Comparison of ENCODE assay signal across 11 cellular contexts in genomic region chr12:26338574-26339572, GRCh38.
DNase-seq lines count a peak whose midpoint lies in the region; ATAC-seq, FAIRE-seq and TF ChIP-seq lines count a peak whose summit lies in the region.
"Had no signal": no experiment of that assay in that cellular context is flagged by ENCODE, and none has a peak within 500 bp of the region (broad histone marks: within the 10 kb centered on the region; RNA-seq: fewer than 3 reads in every experiment).

No MANE protein-coding gene starts in this region.

- WGBS in HUES64: 95% methylated on average over 9 of the region's 11 CpGs
- 6% methylated on average over 9 of the region's 11 CpGs for WGBS in K562 (ENCODE audit: insufficient coverage, low coverage, missing lambda C conversion rate)

- no peak for TF ChIP-seq RAD21 in K562 (CRISPR knock-in tag; conservative IDR thresholded peaks at IDR 0.05 in 1 of 2, IDR thresholded peaks at IDR 0.05 in 1 of 2)

- H4K20me1 ChIP-seq in K562 (replicated peaks; ENCODE audit: control insufficient read depth, insufficient read depth, low read length): no peaks in the 10 kb centered on the region

- CTCF ChIA-PET in K562 (lab: Yijun Ruan, JAX; ENCODE audit: low intra/inter-chr PET ratio): no interaction called here

- TF ChIP-seq EP300 in K562 (IDR thresholded peaks at IDR 0.05; ENCODE audit: low read length): no peak

- POLR2A ChIA-PET in K562 (lab: Yijun Ruan, JAX): interaction anchor here (0.6 to 0.9 kb wide), 2 partner anchors 14 to 19 kb away, joined by 3 read pairs; no protein-coding TSS in a partner anchor

- BruUV-seq in K562 (replicated peaks; lab: Mats Ljungman, UMichigan): no TSS peak

- no peak overlapping the region for H3K4me3 ChIP-seq in HUES64 (ENCODE audit: low read length)
- H3K4me3 ChIP-seq in K562: no peak overlapping the region
- H3K4me3 ChIP-seq: breast epithelium had no signal

- intact Hi-C loops in K562 (cut with micrococcal nuclease): no loop called here

- H3K27ac ChIP-seq in HUES64 (ENCODE audit: low read depth, low read length): peak overlapping the region; percentile 26; the same call in 1 of the 2 replicates
- no peak overlapping the region for H3K27ac ChIP-seq in K562 (ENCODE audit: extremely low read depth, low read depth, low read length)
- H3K27ac ChIP-seq in substantia nigra (ENCODE audit: low read depth, low read length, poor library complexity, severe bottlenecking): peak overlapping the region; percentile 85
- H3K27ac ChIP-seq: breast epithelium had no signal

- no peak for DNase-seq in K562 (ENCODE audit: extremely low read depth in 1 of 4, low spot score in 3 of 4)
- peak; percentile 80 for DNase-seq in islet precursor cell
- DNase-seq in substantia nigra (lab: John Stamatoyannopoulos, UW): peak in 43 of 49 donors; percentile 20 to 82 (median 61)
- no peak for DNase-seq in GDM1 (lab: John Stamatoyannopoulos, UW)
- no peak for DNase-seq in OCI-M1 (lab: John Stamatoyannopoulos, UW)
- no peak for DNase-seq in stimulated activated CD4-positive, alpha-beta T cell treated with anti-CD3 and anti-CD28 coated beads, Interleukin-1b, Interleukin-23, amount 100 ng/mL, for 48 hours
- DNase-seq: NCI-H345, SW 1271 had no signal

- FAIRE-seq in K562 (lab: Jason Lieb, UNC): no peak

- TF ChIP-seq POLR2A in K562 (conservative IDR thresholded peaks at IDR 0.05): no peak

- in situ Hi-C loops in K562 (cut with MboI): no loop called here

- no peaks in the 10 kb centered on the region for H3K36me3 ChIP-seq in HUES64 (ENCODE audit: insufficient read depth, low read length)
- H3K36me3 ChIP-seq in K562 (ENCODE audit: control insufficient read depth, insufficient read depth, low read length): no peaks in the 10 kb centered on the region
- H3K36me3 ChIP-seq: breast epithelium had no signal

- no peak for ATAC-seq in K562
- no peak for ATAC-seq in GM19467 (IDR thresholded peaks at IDR 0.05; ENCODE audit: unreplicated experiment)

- peaks cover 9% of the 10 kb centered on the region; the same call in 1 of the 2 replicates for H3K4me1 ChIP-seq in HUES64 (ENCODE audit: insufficient read depth, low read length)
- no peaks in the 10 kb centered on the region; a peak in 1 of 5 replicates for H3K4me1 ChIP-seq in K562 (replicated peaks in 1 of 2; ENCODE audit: control insufficient read depth in 2 of 2, insufficient read depth in 2 of 2, low read length in 2 of 2)
- H3K4me1 ChIP-seq: breast epithelium had no signal

- no peak overlapping the region for H2AFZ ChIP-seq in K562 (ENCODE audit: low read depth, low read length)

- no peak overlapping the region for H3K4me2 ChIP-seq in K562 (ENCODE audit: insufficient read depth, low read length)

- no peak for TF ChIP-seq CTCF in K562 (IDR thresholded peaks at IDR 0.05 in 2 of 3, conservative IDR thresholded peaks at IDR 0.05 in 1 of 3; ENCODE audit: insufficient read depth in 2 of 3, low read depth in 1 of 3, low read length in 3 of 3)

- H3K9me1 ChIP-seq in K562 (ENCODE audit: control insufficient read depth, insufficient read depth, low read length): no peaks in the 10 kb centered on the region

- no peaks in the 10 kb centered on the region for H3K79me2 ChIP-seq in K562 (ENCODE audit: control insufficient read depth, insufficient read depth, low read length)

- H3K27me3 ChIP-seq in HUES64 (ENCODE audit: insufficient read depth, low read length) (no peaks in the 10 kb centered on the region), K562 (ENCODE audit: control insufficient read depth in 2 of 2, insufficient read depth in 2 of 2, low read length in 2 of 2) (peaks cover 5 to 16% of the 10 kb centered on the region in 2 experiments; a peak in 2 of 5 replicates)
- H3K27me3 ChIP-seq: breast epithelium had no signal

- H3K9me3 ChIP-seq in HUES64 (ENCODE audit: insufficient read depth, low read depth, low read length) (no peaks in the 10 kb centered on the region), K562 (replicated peaks; ENCODE audit: control insufficient read depth, insufficient read depth, low read depth, low read length) (no peaks in the 10 kb centered on the region)
- H3K9me3 ChIP-seq: breast epithelium had no signal

- H3K9ac ChIP-seq in HUES64 (ENCODE audit: low read depth, low read length) (no peak overlapping the region), K562 (ENCODE audit: insufficient read depth in 1 of 2, low read depth in 2 of 2, low read length in 2 of 2) (no peak overlapping the region)

TF ChIP-seq in K562, 482 proteins besides CTCF, POLR2A, EP300 and RAD21:
- no peak for TF ChIP-seq ZBTB9 (CRISPR knock-in tag; IDR thresholded peaks at IDR 0.05)
- TF ChIP-seq ZNF639 (CRISPR knock-in tag; conservative IDR thresholded peaks at IDR 0.05 in 1 of 2, IDR thresholded peaks at IDR 0.05 in 1 of 2): 0 out of 4 replicates have a peak, but pooled peaks of 1 of the 2 experiments have one; percentile 16
- TF ChIP-seq FOSL1 (tag; conservative IDR thresholded peaks at IDR 0.05): peak; percentile 20; the same call in 1 of the 2 replicates

Comparison
In these comparisons a context has a peak if more than half of its experiments do, and no peak if none do; other contexts are left out.
1. DNase-seq: peak in islet precursor cell (single experiment) and substantia nigra (43 of 49); none in K562 (0 of 4), GDM1 (single experiment), OCI-M1 (single experiment) and stimulated activated CD4-positive, alpha-beta T cell treated with anti-CD3 and anti-CD28 coated beads, Interleukin-1b, Interleukin-23, amount 100 ng/mL, for 48 hours (single experiment).